ENCODE assay signal across 1 cellular context in genomic region chr13:33728271-33729037, GRCh38.
TF ChIP-seq lines count a peak whose summit lies in the region.

No MANE protein-coding gene starts in this region.

TF ChIP-seq in SK-N-SH, 30 proteins besides CTCF, POLR2A, EP300 and RAD21 (continued from another document):
- no peak for TF ChIP-seq POLR2AphosphoS5 (IDR thresholded peaks at IDR 0.05; ENCODE audit: low read depth, low read length)
- TF ChIP-seq JUND (IDR thresholded peaks at IDR 0.05) = 0 out of 2 replicates have a peak, but pooled peaks have one; percentile 22
- no peak for TF ChIP-seq TEAD4 (IDR thresholded peaks at IDR 0.05; ENCODE audit: borderline replicate concordance, insufficient read depth)
- no peak for TF ChIP-seq EZH2phosphoT487 (IDR thresholded peaks at IDR 0.05; ENCODE audit: borderline replicate concordance, low read depth)
- peak; percentile 85 for TF ChIP-seq PBX3 (IDR thresholded peaks at IDR 0.05)
- 0 out of 2 replicates have a peak, but pooled peaks have one; percentile 7 for TF ChIP-seq FOSL2 (IDR thresholded peaks at IDR 0.05; ENCODE audit: borderline replicate concordance, low read depth)
- peak; percentile 42; the same call in 1 of the 2 replicates for TF ChIP-seq NFIC (IDR thresholded peaks at IDR 0.05; ENCODE audit: borderline replicate concordance)
TF ChIP-seq in SK-N-SH: peak in this region for 5.
